16 cellular contexts compared by ENCODE assay signal in the genomic region with DNA sequence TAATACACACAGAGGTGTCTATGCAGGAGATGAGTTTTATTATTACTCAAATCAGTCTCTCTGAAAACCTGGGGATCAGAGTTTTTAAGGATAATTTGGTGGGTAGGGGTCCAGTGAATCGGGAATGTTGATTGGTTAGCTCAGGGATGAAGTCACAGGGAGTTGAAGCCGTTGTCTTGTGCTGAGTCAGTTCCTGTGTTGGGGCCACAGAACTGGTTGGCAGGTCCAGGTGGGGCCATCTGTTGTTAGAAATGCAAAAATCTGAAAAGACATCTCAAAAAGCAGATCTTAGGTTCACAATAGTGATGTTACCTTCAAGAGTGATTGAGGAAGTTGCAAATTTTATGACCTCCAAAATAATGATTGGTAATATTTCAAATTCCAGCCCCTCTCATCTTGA.
DNase-seq lines count a peak whose midpoint lies in the region; ATAC-seq, FAIRE-seq and TF ChIP-seq lines count a peak whose summit lies in the region.
"Had no signal": no experiment of that assay in that cellular context is flagged by ENCODE, and none has a peak within 500 bp of the region (broad histone marks: within the 10 kb centered on the region; RNA-seq: fewer than 3 reads in every experiment).

No MANE protein-coding gene starts in this region.

- intact Hi-C loops in K562 (cut with micrococcal nuclease), result no loop called here

- no peak overlapping the region for H3K9ac ChIP-seq in K562 (ENCODE audit: insufficient read depth in 1 of 2, low read depth in 2 of 2, low read length in 2 of 2)
- no peak overlapping the region for H3K9ac ChIP-seq in neural progenitor cell

- H3K36me3 Mint-ChIP-seq in neural progenitor cell (no peaks in the 10 kb centered on the region), chondrocyte (ENCODE audit: low read depth) (peaks cover 2% of the 10 kb centered on the region)
- H3K36me3 Mint-ChIP-seq: CD8-positive, alpha-beta memory T cell; T-cell had no signal

- no peak for TF ChIP-seq EP300 in K562 (IDR thresholded peaks at IDR 0.05; ENCODE audit: low read length)

- H3K27ac ChIP-seq in K562 (ENCODE audit: extremely low read depth, low read depth, low read length) (no peak overlapping the region), neural progenitor cell (no peak overlapping the region)

- peak overlapping the region; percentile 70 for H3K27ac Mint-ChIP-seq in neural progenitor cell
- no peak overlapping the region for H3K27ac Mint-ChIP-seq in chondrocyte (ENCODE audit: unreplicated experiment)
- H3K27ac Mint-ChIP-seq: CD8-positive, alpha-beta memory T cell; T-cell had no signal

- H3K36me3 ChIP-seq in MG63 (no peaks in the 10 kb centered on the region), K562 (ENCODE audit: control insufficient read depth, insufficient read depth, low read length) (no peaks in the 10 kb centered on the region), neural progenitor cell (no peaks in the 10 kb centered on the region)

- POLR2A ChIA-PET in K562 (lab: Yijun Ruan, JAX), result no interaction called here

- H3K4me1 ChIP-seq in K562 (replicated peaks in 1 of 2; ENCODE audit: control insufficient read depth in 2 of 2, insufficient read depth in 2 of 2, low read length in 2 of 2) (peaks cover 3 to 7% of the 10 kb centered on the region in 2 experiments; a peak in 4 of 5 replicates), neural progenitor cell (no peaks in the 10 kb centered on the region)

- H3K9me3 Mint-ChIP-seq in neural progenitor cell (no peaks in the 10 kb centered on the region), chondrocyte (ENCODE audit: low read depth) (peaks cover 4% of the 10 kb centered on the region)
- H3K9me3 Mint-ChIP-seq: CD8-positive, alpha-beta memory T cell; T-cell had no signal

- H4K20me1 ChIP-seq in K562 (replicated peaks; ENCODE audit: control insufficient read depth, insufficient read depth, low read length), result no peaks in the 10 kb centered on the region; the same call in 1 of the 2 replicates
- peaks cover 4% of the 10 kb centered on the region for H4K20me1 ChIP-seq in neural progenitor cell (ENCODE audit: low read depth)

- in situ Hi-C loops in K562 (cut with MboI), result no loop called here

- H3K9me3 ChIP-seq in MG63 (no peaks in the 10 kb centered on the region), K562 (replicated peaks; ENCODE audit: control insufficient read depth, insufficient read depth, low read depth, low read length) (no peaks in the 10 kb centered on the region), neural progenitor cell (ENCODE audit: low read depth) (no peaks in the 10 kb centered on the region)

- no TSS peak for BruUV-seq in K562 (replicated peaks; lab: Mats Ljungman, UMichigan)

- no peaks in the 10 kb centered on the region for H3F3A ChIP-seq in neural progenitor cell (ENCODE audit: low read depth)

- CTCF ChIA-PET in K562 (lab: Yijun Ruan, JAX; ENCODE audit: low intra/inter-chr PET ratio), result no interaction called here

- peak; percentile 32 for ATAC-seq in HG03159 (IDR thresholded peaks at IDR 0.05; ENCODE audit: unreplicated experiment)
- peak; percentile 68 for ATAC-seq in K562
- ATAC-seq: T-cell had no signal

- H3K4me3 ChIP-seq in MG63 (no peak overlapping the region), K562 (no peak overlapping the region), neural progenitor cell (no peak overlapping the region)

- H3K27me3 Mint-ChIP-seq in neural progenitor cell (ENCODE audit: insufficient read depth, low read depth) (peaks cover 3% of the 10 kb centered on the region), chondrocyte (ENCODE audit: low read depth) (no peaks in the 10 kb centered on the region)

- H2AFZ ChIP-seq in K562 (ENCODE audit: low read depth, low read length) (no peak overlapping the region), neural progenitor cell (replicated peaks) (no peak overlapping the region)

- TF ChIP-seq CTCF in K562 (IDR thresholded peaks at IDR 0.05 in 2 of 3, conservative IDR thresholded peaks at IDR 0.05 in 1 of 3; ENCODE audit: insufficient read depth in 2 of 3, low read depth in 1 of 3, low read length in 3 of 3) (no peak), neural progenitor cell (IDR thresholded peaks at IDR 0.05) (no peak), chondrocyte (IDR thresholded peaks at IDR 0.05) (no peak)

- TF ChIP-seq RAD21 in K562 (CRISPR knock-in tag; conservative IDR thresholded peaks at IDR 0.05 in 1 of 2, IDR thresholded peaks at IDR 0.05 in 1 of 2), result no peak

- H3K79me2 ChIP-seq in K562 (ENCODE audit: control insufficient read depth, insufficient read depth, low read length), result no peaks in the 10 kb centered on the region
- H3K79me2 ChIP-seq in neural progenitor cell (ENCODE audit: low read depth), result no peaks in the 10 kb centered on the region

- TF ChIP-seq POLR2A in K562 (conservative IDR thresholded peaks at IDR 0.05), result no peak

- DNase-seq in MG63 (peak; percentile 39), K562 (ENCODE audit: extremely low read depth in 1 of 4, low spot score in 3 of 4) (peak in 2 of 4 experiments; percentile 23 to 34), neural progenitor cell (ENCODE audit: low spot score) (no peak), chondrocyte (ENCODE audit: low spot score) (no peak)
- DNase-seq in stimulated activated CD4-positive, alpha-beta T cell treated with anti-CD3 and anti-CD28 coated beads, Interleukin-15, amount 100 ng/mL, for 24 hours, result no peak
- no peak for DNase-seq in activated CD4-positive, CD25-positive, alpha-beta regulatory T cell (lab: John Stamatoyannopoulos, UW)
- DNase-seq: CD8-positive, alpha-beta memory T cell; EL; H9; Kasumi-1; MV-4-11; NCI-H1436 treated with DMSO at 0.1 percent for 48 hours; NCI-H2081; NK-92 treated with Interleukin-12 subunit alpha and Interleukin-12 subunit beta, amount 100 ng/mL, for 24 hours; T-cell had no signal

- FAIRE-seq in K562 (lab: Jason Lieb, UNC), result peak; percentile 6

- H3K4me1 Mint-ChIP-seq in neural progenitor cell (peaks cover 4% of the 10 kb centered on the region), chondrocyte (ENCODE audit: low read depth) (peaks cover 4% of the 10 kb centered on the region)
- H3K4me1 Mint-ChIP-seq: CD8-positive, alpha-beta memory T cell; T-cell had no signal

- 0% methylated on average over 2 of the region's 2 CpGs for WGBS in K562 (ENCODE audit: insufficient coverage, low coverage, missing lambda C conversion rate)

- H3K27me3 ChIP-seq in MG63 (no peaks in the 10 kb centered on the region), K562 (ENCODE audit: control insufficient read depth in 2 of 2, insufficient read depth in 2 of 2, low read length in 2 of 2) (no peaks in the 10 kb centered on the region), neural progenitor cell (no peaks in the 10 kb centered on the region)

- H3K4me2 ChIP-seq in K562 (ENCODE audit: insufficient read depth, low read length), result no peak overlapping the region
- no peak overlapping the region for H3K4me2 ChIP-seq in neural progenitor cell

- no peak overlapping the region for H3K4me3 Mint-ChIP-seq in neural progenitor cell
- H3K4me3 Mint-ChIP-seq in chondrocyte (ENCODE audit: unreplicated experiment), result no peak overlapping the region
- H3K4me3 Mint-ChIP-seq: CD8-positive, alpha-beta memory T cell; H9; T-cell had no signal

- no peaks in the 10 kb centered on the region for H3K9me1 ChIP-seq in K562 (ENCODE audit: control insufficient read depth, insufficient read depth, low read length)

TF ChIP-seq in K562, 482 proteins besides CTCF, POLR2A, EP300 and RAD21:
- no peak for TF ChIP-seq ZNF778 (CRISPR knock-in tag; IDR thresholded peaks at IDR 0.05)
- 0 out of 2 replicates have a peak, but pooled peaks have one; percentile 11 for TF ChIP-seq MAFG (tag; conservative IDR thresholded peaks at IDR 0.05)
- TF ChIP-seq, protein P1, sequence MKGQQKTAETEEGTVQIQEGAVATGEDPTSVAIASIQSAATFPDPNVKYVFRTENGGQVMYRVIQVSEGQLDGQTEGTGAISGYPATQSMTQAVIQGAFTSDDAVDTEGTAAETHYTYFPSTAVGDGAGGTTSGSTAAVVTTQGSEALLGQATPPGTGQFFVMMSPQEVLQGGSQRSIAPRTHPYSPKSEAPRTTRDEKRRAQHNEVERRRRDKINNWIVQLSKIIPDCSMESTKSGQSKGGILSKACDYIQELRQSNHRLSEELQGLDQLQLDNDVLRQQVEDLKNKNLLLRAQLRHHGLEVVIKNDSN (CRISPR knock-in tag; IDR thresholded peaks at IDR 0.05), result no peak
- TF ChIP-seq ZNF316 (IDR thresholded peaks at IDR 0.05), result peak; percentile 85
- TF ChIP-seq MBD2 (IDR thresholded peaks at IDR 0.05; ENCODE audit: borderline replicate concordance, low read depth), result no peak
- peak; percentile 66 for TF ChIP-seq NFE2 (IDR thresholded peaks at IDR 0.05; ENCODE audit: low read depth)
- peak; percentile 32; the same call in 1 of the 2 replicates for TF ChIP-seq MAFK (IDR thresholded peaks at IDR 0.05; ENCODE audit: low read length)
- TF ChIP-seq C11orf30 (IDR thresholded peaks at IDR 0.05; ENCODE audit: low read depth), result peak; percentile 65
- 0 out of 2 replicates have a peak, but pooled peaks have one; percentile 15 for TF ChIP-seq ATF7 (IDR thresholded peaks at IDR 0.05)
- TF ChIP-seq MAFF (IDR thresholded peaks at IDR 0.05; ENCODE audit: low read length), result peak; percentile 30; the same call in 1 of the 2 replicates
